ENCODE assay signal across 30 cellular contexts in the genomic region with DNA sequence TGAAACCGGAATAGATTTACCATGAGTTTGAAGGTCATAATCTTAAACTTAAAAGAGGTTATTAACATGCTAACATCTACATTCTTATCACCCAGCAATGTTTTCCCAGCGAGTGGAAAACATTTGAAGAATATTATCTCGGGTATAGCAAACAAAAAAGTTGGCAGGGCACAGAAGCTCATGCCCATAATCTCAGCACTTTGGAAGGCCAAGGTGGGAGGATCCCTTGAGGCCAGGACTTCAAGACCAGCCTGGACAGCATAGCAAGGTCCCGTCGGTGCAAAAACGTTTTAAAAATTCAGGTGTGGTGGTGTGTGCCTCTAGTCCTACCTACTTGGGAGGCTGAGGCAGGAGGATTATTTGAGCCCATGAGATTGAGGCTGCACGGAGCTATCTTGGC.
"Had no signal": no experiment of that assay in that cellular context is flagged by ENCODE, and none has a peak within 500 bp of the region (broad histone marks: within the 10 kb centered on the region; RNA-seq: fewer than 3 reads in every experiment).

No MANE protein-coding gene starts in this region.

- FAIRE-seq: islet of Langerhans, kidney, small intestine, urothelium cell line had no signal

- H3K9me3 ChIP-seq: mucosa of descending colon, sigmoid colon, suprapubic skin, thoracic aorta, tibial artery, upper lobe of right lung had no signal

- H3K27me3 ChIP-seq: heart left ventricle, sigmoid colon, spleen, suprapubic skin, tibial artery, upper lobe of right lung had no signal

- ATAC-seq: heart left ventricle; mucosa of descending colon; naive thymus-derived CD4-positive, alpha-beta T cell; natural killer cell treated with Interleukin-12 subunit alpha and Interleukin-12 subunit beta and Interleukin-15 and Interleukin-18, amount 100 ng/mL, for 72 hours; right cardiac atrium; stimulated activated memory B cell treated with anti-CD40 and anti-IgM and Interleukin-4, amounts not matched to agents 10 μg/mL and 1 μg/mL and 100 μg/mL, for 72 hours; stimulated activated naive CD8-positive, alpha-beta T cell treated with anti-CD3 and anti-CD28 coated beads, Interleukin-15, amount 100 ng/mL, for 72 hours; upper lobe of right lung had no signal

- DNase-seq: glutamatergic neuron; heart left ventricle; hypothalamus; immature natural killer cell; kidney; left ventricle myocardium inferior; midbrain; mucosa of descending colon; naive thymus-derived CD4-positive, alpha-beta T cell; occipital lobe; retina; right cardiac atrium; sigmoid colon; small intestine; spleen; stimulated activated CD4-positive, alpha-beta T cell treated with anti-CD3 and anti-CD28 coated beads, Interleukin-2, amount 100 ng/mL, for 48 hours; stimulated activated CD4-positive, alpha-beta T cell treated with anti-CD3 and anti-CD28 coated beads, Interleukin-4, amount 100 ng/mL, for 4 hours; stimulated activated CD8-positive, alpha-beta memory T cell treated with anti-CD3 and anti-CD28 coated beads, Interleukin-4, amount 100 ng/mL, for 48 hours; stimulated activated naive CD4-positive, alpha-beta T cell treated with Interleukin-2 at 50 U/mL for 16 hours; stimulated activated naive CD8-positive, alpha-beta T cell treated with anti-CD3 and anti-CD28 coated beads, Interleukin-15, amount 100 ng/mL, for 72 hours; tibial artery; trophoblast cell; upper lobe of right lung had no signal

- H3K4me3 ChIP-seq: heart left ventricle, left ventricle myocardium inferior, lung, mucosa of descending colon, sigmoid colon, spleen, suprapubic skin, thoracic aorta, tibial artery, upper lobe of right lung had no signal

- H3K36me3 ChIP-seq: heart left ventricle, left ventricle myocardium inferior, sigmoid colon, spleen, suprapubic skin, thoracic aorta, tibial artery, upper lobe of right lung had no signal

- H3K4me1 ChIP-seq: heart left ventricle, left ventricle myocardium inferior, sigmoid colon, spleen, suprapubic skin, tibial artery, upper lobe of right lung had no signal

- H3K27ac ChIP-seq: heart left ventricle, left ventricle myocardium inferior, sigmoid colon, spleen, suprapubic skin, thoracic aorta, tibial artery, upper lobe of right lung had no signal
